8 cellular contexts compared by ENCODE assay signal in genomic region chr6:149032318-149032598, GRCh38.
DNase-seq lines count a peak whose midpoint lies in the region; ATAC-seq and TF ChIP-seq lines count a peak whose summit lies in the region.

No MANE protein-coding gene starts in this region.

- intact Hi-C loops in upper lobe of right lung (cut with DNase I), result loop anchor here (10.0 kb wide), 1 partner anchor 403 kb away; no protein-coding TSS in a partner anchor

- peak overlapping the region; percentile 97 for H3K27ac Mint-ChIP-seq in activated T-cell treated with anti-CD3 and anti-CD28 coated beads, Interleukin-2, amount 50 U/mL, for 72 hours

- no peaks in the 10 kb centered on the region for H3K36me3 ChIP-seq in effector memory CD4-positive, alpha-beta T cell (ENCODE audit: control insufficient read depth, insufficient read depth, low read length)
- no peaks in the 10 kb centered on the region for H3K36me3 ChIP-seq in upper lobe of right lung

- no peaks in the 10 kb centered on the region for H3K9me3 Mint-ChIP-seq in activated T-cell treated with anti-CD3 and anti-CD28 coated beads, Interleukin-2, amount 50 U/mL, for 72 hours

- peaks cover 76% of the 10 kb centered on the region for H3K4me1 Mint-ChIP-seq in activated T-cell treated with anti-CD3 and anti-CD28 coated beads, Interleukin-2, amount 50 U/mL, for 72 hours (ENCODE audit: low read depth)

- H3K9me3 ChIP-seq in effector memory CD4-positive, alpha-beta T cell (ENCODE audit: control insufficient read depth, low read length), result no peaks in the 10 kb centered on the region
- H3K9me3 ChIP-seq in upper lobe of right lung, result no peaks in the 10 kb centered on the region

- peaks cover 0 to 1% of the 10 kb centered on the region in 2 donors for H3K36me3 Mint-ChIP-seq in activated T-cell treated with anti-CD3 and anti-CD28 coated beads, Interleukin-2, amount 50 U/mL, for 72 hours (ENCODE audit: insufficient read depth in 2 of 2)

- peak; percentile 28 to 33 for ATAC-seq in activated T-cell treated with anti-CD3 and anti-CD28 coated beads, Interleukin-2, amount 50 U/mL, for 72 hours (replicated peaks in 1 of 2)
- ATAC-seq in HG03378 (IDR thresholded peaks at IDR 0.05; ENCODE audit: unreplicated experiment) (peak; percentile 9), upper lobe of right lung (peak; percentile 43)

- no peaks in the 10 kb centered on the region for H3K27me3 ChIP-seq in effector memory CD4-positive, alpha-beta T cell (replicated peaks; ENCODE audit: control insufficient read depth, insufficient read depth, low read length, poor library complexity, severe bottlenecking)
- no peaks in the 10 kb centered on the region for H3K27me3 ChIP-seq in upper lobe of right lung

- TF ChIP-seq CTCF in upper lobe of right lung (IDR thresholded peaks at IDR 0.05), result no peak

- H3K4me3 ChIP-seq in effector memory CD4-positive, alpha-beta T cell (ENCODE audit: insufficient read depth, low read depth, low read length, poor library complexity, severe bottlenecking), result peak overlapping the region; percentile 4
- no peak overlapping the region for H3K4me3 ChIP-seq in upper lobe of right lung

- H3K27ac ChIP-seq in effector memory CD4-positive, alpha-beta T cell (ENCODE audit: insufficient read depth, low read length, poor library complexity, severe bottlenecking), result peak overlapping the region; percentile 56
- peak overlapping the region; percentile 30 for H3K27ac ChIP-seq in upper lobe of right lung

- H3K4me3 Mint-ChIP-seq in activated T-cell treated with anti-CD3 and anti-CD28 coated beads, Interleukin-2, amount 50 U/mL, for 72 hours, result peak overlapping the region; percentile 80 to 88

- H3K4me1 ChIP-seq in effector memory CD4-positive, alpha-beta T cell (ENCODE audit: control insufficient read depth, insufficient read depth, low read length, poor library complexity, severe bottlenecking), result peaks cover 20% of the 10 kb centered on the region
- H3K4me1 ChIP-seq in upper lobe of right lung, result peaks cover 3% of the 10 kb centered on the region

- no peaks in the 10 kb centered on the region for H3K27me3 Mint-ChIP-seq in activated T-cell treated with anti-CD3 and anti-CD28 coated beads, Interleukin-2, amount 50 U/mL, for 72 hours (ENCODE audit: low read depth)

- no peak for DNase-seq in activated T-cell treated with anti-CD3 and anti-CD28 coated beads, Interleukin-2, amount 50 U/mL, for 72 hours
- no peak for DNase-seq in activated T-cell treated with anti-CD3 and anti-CD28 coated beads, Interleukin-2, amount 50 U/mL, for 48 hours
- no peak for DNase-seq in effector memory CD4-positive, alpha-beta T cell
- DNase-seq in upper lobe of right lung (no peak), NCI-H2107 (lab: John Stamatoyannopoulos, UW) (no peak), NCI-H345 (lab: John Stamatoyannopoulos, UW) (no peak)
- no peak for DNase-seq in stimulated activated CD8-positive, alpha-beta memory T cell treated with anti-CD3 and anti-CD28 coated beads, Interleukin-4, amount 100 ng/mL, for 48 hours
